In genomic region chr19:40874874-40875273, GRCh38 we compare ENCODE assay signal across 9 cellular contexts. TPM values are rescaled to one million over a fixed set of nuclear protein-coding genes. Genes with fewer than 3 reads are reported as not detected.
DNase-seq lines count a peak whose midpoint lies in the region; ATAC-seq, FAIRE-seq and TF ChIP-seq lines count a peak whose summit lies in the region.
"Not testable (repeated sequence)": the region's sequence is repeated elsewhere in the genome, so short reads cannot be mapped to it uniquely, and the experiment has no call there.
"Had no signal": no experiment of that assay in that cellular context is flagged by ENCODE, and none has a peak within 500 bp of the region (broad histone marks: within the 10 kb centered on the region; RNA-seq: fewer than 3 reads in every experiment).

No MANE protein-coding gene starts in this region.

- H3K9ac ChIP-seq in mammary epithelial cell (ENCODE audit: insufficient read depth, low read length), result not testable (repeated sequence)

- BruUV-seq in mammary epithelial cell (replicated peaks; lab: Mats Ljungman, UMichigan), result not testable (repeated sequence)

- in situ Hi-C loops in mammary epithelial cell (cut with MboI; ENCODE audit: low sequenced_read_pairs in 2 of 2), result not testable (repeated sequence)

- not testable (repeated sequence) for H3K79me2 ChIP-seq in mammary epithelial cell (ENCODE audit: insufficient read depth, low read length)

- peaks cover 11% of the 10 kb centered on the region for H3K4me1 ChIP-seq in CD8-positive, alpha-beta T cell (ENCODE audit: insufficient read depth, low read length)
- H3K4me1 ChIP-seq in mammary epithelial cell (ENCODE audit: insufficient read depth, low read length); lower lobe of right lung; pancreas: not testable (repeated sequence)

- not testable (repeated sequence) for FAIRE-seq in pancreas (lab: Jason Lieb, UNC)

- H3K4me1 Mint-ChIP-seq in CD8-positive, alpha-beta T cell (ENCODE audit: low read depth), result peaks cover 14% of the 10 kb centered on the region
- H3K4me1 Mint-ChIP-seq in T-cell, result peaks cover 10 to 14% (median 14%) of the 10 kb centered on the region in 3 donors
- peaks cover 18% of the 10 kb centered on the region for H3K4me1 Mint-ChIP-seq in activated CD4-positive, alpha-beta memory T cell treated with anti-CD3 and anti-CD28 coated beads, Interleukin-2, amount 10 ng/mL, durations not matched to agents 7 days and 5 days
- not testable (repeated sequence) for H3K4me1 Mint-ChIP-seq in activated naive CD4-positive, alpha-beta T cell treated with anti-CD3 and anti-CD28 coated beads for 36 hours (ENCODE audit: low read depth)

- not testable (repeated sequence) for H3K27me3 ChIP-seq in CD8-positive, alpha-beta T cell (ENCODE audit: insufficient read depth, low read length); mammary epithelial cell (ENCODE audit: insufficient read depth, low read length); lower lobe of right lung (ENCODE audit: low read depth); pancreas

- CTCF ChIA-PET in CD8-positive, alpha-beta T cell (lab: Charles Lee); T-cell (lab: Charles Lee); activated CD4-positive, alpha-beta memory T cell treated with anti-CD3 and anti-CD28 coated beads, Interleukin-2, amount 10 ng/mL, durations not matched to agents 7 days and 5 days (lab: Charles Lee); activated naive CD4-positive, alpha-beta T cell treated with anti-CD3 and anti-CD28 coated beads for 36 hours (lab: Charles Lee); mammary epithelial cell (lab: Charles Lee; ENCODE audit: low non-redundant PET): not testable (repeated sequence)

- H2AFZ ChIP-seq in mammary epithelial cell (ENCODE audit: low read depth, low read length), result peak overlapping the region; percentile 56

- not testable (repeated sequence) for H3K36me3 Mint-ChIP-seq in CD8-positive, alpha-beta T cell; T-cell; activated CD4-positive, alpha-beta memory T cell treated with anti-CD3 and anti-CD28 coated beads, Interleukin-2, amount 10 ng/mL, durations not matched to agents 7 days and 5 days (ENCODE audit: low read depth); activated naive CD4-positive, alpha-beta T cell treated with anti-CD3 and anti-CD28 coated beads for 36 hours (ENCODE audit: low read depth)

- peaks cover 21% of the 10 kb centered on the region for H3K27me3 Mint-ChIP-seq in CD8-positive, alpha-beta T cell (ENCODE audit: low read depth)
- peaks cover 22 to 34% of the 10 kb centered on the region in 2 donors for H3K27me3 Mint-ChIP-seq in T-cell
- H3K27me3 Mint-ChIP-seq in activated CD4-positive, alpha-beta memory T cell treated with anti-CD3 and anti-CD28 coated beads, Interleukin-2, amount 10 ng/mL, durations not matched to agents 7 days and 5 days, result peaks cover 57% of the 10 kb centered on the region
- peaks cover 25% of the 10 kb centered on the region for H3K27me3 Mint-ChIP-seq in activated naive CD4-positive, alpha-beta T cell treated with anti-CD3 and anti-CD28 coated beads for 36 hours (ENCODE audit: low read depth)

- not testable (repeated sequence) for H3K9me3 Mint-ChIP-seq in CD8-positive, alpha-beta T cell; T-cell; activated CD4-positive, alpha-beta memory T cell treated with anti-CD3 and anti-CD28 coated beads, Interleukin-2, amount 10 ng/mL, durations not matched to agents 7 days and 5 days; activated naive CD4-positive, alpha-beta T cell treated with anti-CD3 and anti-CD28 coated beads for 36 hours

- POLR2A ChIA-PET in CD8-positive, alpha-beta T cell (lab: Charles Lee); T-cell (lab: Charles Lee): not testable (repeated sequence)
- POLR2A ChIA-PET in activated CD4-positive, alpha-beta memory T cell treated with anti-CD3 and anti-CD28 coated beads, Interleukin-2, amount 10 ng/mL, durations not matched to agents 7 days and 5 days (lab: Charles Lee), result interaction anchor here (1.4 kb wide), 1 partner anchor 389 kb away, joined by 3 read pairs; no protein-coding TSS in a partner anchor

- intact Hi-C loops in CD8-positive, alpha-beta T cell (cut with DNase I, micrococcal nuclease), result loop anchor here (2.0 to 5.0 kb wide), 2 partner anchors 48 to 124 kb away; partner anchors contain the start of genes ACTMAP (in 1 of the 2) and SNRPA (in 1 of the 2)
- intact Hi-C loops in activated naive CD4-positive, alpha-beta T cell treated with anti-CD3 and anti-CD28 coated beads for 36 hours (cut with micrococcal nuclease), result loop anchor here (2.0 kb wide), 2 partner anchors 30 to 34 kb away; no protein-coding TSS in a partner anchor
- intact Hi-C loops in mammary epithelial cell (cut with micrococcal nuclease); lower lobe of right lung (cut with DNase I); pancreas (cut with DNase I): not testable (repeated sequence)

- dilution Hi-C loops in mammary epithelial cell (cut with HindIII; ENCODE audit: low sequenced_read_pairs), result not testable (repeated sequence)

- not testable (repeated sequence) for H3K27ac ChIP-seq in CD8-positive, alpha-beta T cell (ENCODE audit: low read depth, low read length); mammary epithelial cell (ENCODE audit: insufficient read depth, low read depth, low read length); lower lobe of right lung; pancreas

- 40% methylated on average over 2 of the region's 4 CpGs for WGBS in mammary epithelial cell (ENCODE audit: low coverage, missing lambda C conversion rate)
- 75 to 90% methylated on average over 1 to 2 of the region's 4 CpGs for WGBS in pancreas, 2 donors

- H3K36me3 ChIP-seq in CD8-positive, alpha-beta T cell (ENCODE audit: insufficient read depth, low read length); mammary epithelial cell (ENCODE audit: insufficient read depth, low read length); lower lobe of right lung; pancreas: not testable (repeated sequence)

- not testable (repeated sequence) for ATAC-seq in CD8-positive, alpha-beta T cell; T-cell (replicated peaks in 1 of 4)
- peak; percentile 43 to 60 for ATAC-seq in lower lobe of right lung
- ATAC-seq in pancreas, result peak in 3 of 4 donors; percentile 29 to 40 (median 33)

- not testable (repeated sequence) for TF ChIP-seq CTCF in CD8-positive, alpha-beta T cell (IDR thresholded peaks at IDR 0.05); mammary epithelial cell (conservative IDR thresholded peaks at IDR 0.05 in 1 of 2, IDR thresholded peaks at IDR 0.05 in 1 of 2; ENCODE audit: extremely low read depth in 1 of 2, insufficient read depth in 1 of 2, low read depth in 1 of 2, low read length in 2 of 2); lower lobe of right lung (IDR thresholded peaks at IDR 0.05); pancreas (IDR thresholded peaks at IDR 0.05)

- not testable (repeated sequence) for DNase-seq in CD8-positive, alpha-beta T cell; T-cell; activated CD4-positive, alpha-beta memory T cell treated with anti-CD3 and anti-CD28 coated beads, Interleukin-2, amount 10 ng/mL, durations not matched to agents 7 days and 5 days; activated naive CD4-positive, alpha-beta T cell treated with anti-CD3 and anti-CD28 coated beads for 36 hours; mammary epithelial cell; lower lobe of right lung; pancreas

- not testable (repeated sequence) for H3K9me3 ChIP-seq in CD8-positive, alpha-beta T cell (ENCODE audit: low read length); mammary epithelial cell (replicated peaks; ENCODE audit: insufficient read depth, low read length); lower lobe of right lung; pancreas

- peak overlapping the region; percentile 63 for H3K27ac Mint-ChIP-seq in CD8-positive, alpha-beta T cell
- H3K27ac Mint-ChIP-seq in T-cell, result not testable (repeated sequence)
- H3K27ac Mint-ChIP-seq in activated CD4-positive, alpha-beta memory T cell treated with anti-CD3 and anti-CD28 coated beads, Interleukin-2, amount 10 ng/mL, durations not matched to agents 7 days and 5 days, result peak overlapping the region; percentile 46
- H3K27ac Mint-ChIP-seq in activated naive CD4-positive, alpha-beta T cell treated with anti-CD3 and anti-CD28 coated beads for 36 hours, result peak overlapping the region; percentile 59

- not testable (repeated sequence) for H4K20me1 ChIP-seq in mammary epithelial cell (ENCODE audit: insufficient read depth, low read length)

- peak overlapping the region; percentile 77 for H3K4me3 Mint-ChIP-seq in CD8-positive, alpha-beta T cell
- H3K4me3 Mint-ChIP-seq in T-cell, result peak overlapping the region; percentile 67 to 75 (median 70)
- peak overlapping the region; percentile 39 for H3K4me3 Mint-ChIP-seq in activated CD4-positive, alpha-beta memory T cell treated with anti-CD3 and anti-CD28 coated beads, Interleukin-2, amount 10 ng/mL, durations not matched to agents 7 days and 5 days
- H3K4me3 Mint-ChIP-seq in activated naive CD4-positive, alpha-beta T cell treated with anti-CD3 and anti-CD28 coated beads for 36 hours, result peak overlapping the region; percentile 68

- H3K4me2 ChIP-seq in mammary epithelial cell (ENCODE audit: insufficient read depth, low read depth, low read length), result not testable (repeated sequence)

- H3K4me3 ChIP-seq in CD8-positive, alpha-beta T cell (ENCODE audit: low read depth, low read length), result peak overlapping the region; percentile 37
- not testable (repeated sequence) for H3K4me3 ChIP-seq in mammary epithelial cell (replicated peaks in 1 of 3; ENCODE audit: insufficient read depth in 1 of 3, low read depth in 2 of 3, low read length in 3 of 3); lower lobe of right lung; pancreas

RNA-seq across cellular contexts. Expression of gene CYP2A7, which starts 7.2 kb away (rescaled TPM):
- not detected for total RNA-seq in CD8-positive, alpha-beta T cell
- total RNA-seq in T-cell (not detected), mammary epithelial cell (not detected), lower lobe of right lung (0.68 TPM), pancreas (under 1 TPM in 1 of 6 donors, not detected in 5; 0.25 TPM)
- not detected for total RNA-seq in activated CD4-positive, alpha-beta memory T cell treated with anti-CD3 and anti-CD28 coated beads, Interleukin-2, amount 10 ng/mL, durations not matched to agents 7 days and 5 days
- total RNA-seq in activated naive CD4-positive, alpha-beta T cell treated with anti-CD3 and anti-CD28 coated beads for 36 hours, result not detected
- polyA plus RNA-seq in mammary epithelial cell (not detected), pancreas (not detected)
- polyA minus RNA-seq in mammary epithelial cell, result not detected
- total RNA-seq: Caco-2 had no signal
- polyA plus RNA-seq: AG04450 had no signal

RNA-seq across cellular contexts. Expression of gene CYP2A6, which starts 24.6 kb away (rescaled TPM):
- not detected for total RNA-seq in CD8-positive, alpha-beta T cell
- total RNA-seq in T-cell (1 to 10 TPM in 1 of 5 donors, under 1 TPM in 2, not detected in 2; 0.59 to 1.1 (median 0.66) TPM), mammary epithelial cell (not detected), lower lobe of right lung (2.0 TPM), pancreas (under 1 TPM in 1 of 6 donors, not detected in 5; 0.66 TPM)
- not detected for total RNA-seq in activated CD4-positive, alpha-beta memory T cell treated with anti-CD3 and anti-CD28 coated beads, Interleukin-2, amount 10 ng/mL, durations not matched to agents 7 days and 5 days
- not detected for total RNA-seq in activated naive CD4-positive, alpha-beta T cell treated with anti-CD3 and anti-CD28 coated beads for 36 hours
- polyA plus RNA-seq in mammary epithelial cell (not detected), pancreas (not detected)
- not detected for polyA minus RNA-seq in mammary epithelial cell
- total RNA-seq: Caco-2 had no signal
- polyA plus RNA-seq: AG04450 had no signal
